28 cellular contexts compared by ENCODE assay signal in genomic region chr3:138369151-138369900, GRCh38. TPM values are rescaled to one million over a fixed set of nuclear protein-coding genes. Genes with fewer than 3 reads are reported as not detected.
DNase-seq lines count a peak whose midpoint lies in the region; ATAC-seq and TF ChIP-seq lines count a peak whose summit lies in the region.
"Had no signal": no experiment of that assay in that cellular context is flagged by ENCODE, and none has a peak within 500 bp of the region (broad histone marks: within the 10 kb centered on the region; RNA-seq: fewer than 3 reads in every experiment).

No MANE protein-coding gene starts in this region.

- H3K9me3 ChIP-seq in BLaER1 = no peaks in the 10 kb centered on the region
- H3K9me3 ChIP-seq in ascending aorta = no peaks in the 10 kb centered on the region
- H3K9me3 ChIP-seq in gastrocnemius medialis = no peaks in the 10 kb centered on the region
- H3K9me3 ChIP-seq: esophagus squamous epithelium, gastroesophageal sphincter, thyroid gland had no signal

- H3K27ac ChIP-seq in BLaER1 (no peak overlapping the region), dorsolateral prefrontal cortex (peak overlapping the region in 58 of 59 donors; percentile 7 to 94 (median 77)), ascending aorta (no peak overlapping the region), gastrocnemius medialis (peak overlapping the region in 2 of 4 donors; percentile 45 to 57)
- H3K27ac ChIP-seq: brain microvascular endothelial cell, esophagus squamous epithelium, gastroesophageal sphincter had no signal

- no peak overlapping the region for H3K4me3 ChIP-seq in BLaER1
- H3K4me3 ChIP-seq in dorsolateral prefrontal cortex = no peak overlapping the region
- no peak overlapping the region for H3K4me3 ChIP-seq in ascending aorta
- H3K4me3 ChIP-seq in gastrocnemius medialis = no peak overlapping the region
- H3K4me3 ChIP-seq: esophagus squamous epithelium, gastroesophageal sphincter, lung, thyroid gland had no signal

- TF ChIP-seq CTCF in dorsolateral prefrontal cortex (IDR thresholded peaks at IDR 0.05 in 54 of 56, conservative IDR thresholded peaks at IDR 0.05 in 2 of 56; ENCODE audit: low read depth in 1 of 56, partially characterized antibody in 56 of 56) = no peak
- TF ChIP-seq CTCF in ascending aorta (IDR thresholded peaks at IDR 0.05) = no peak
- TF ChIP-seq CTCF in gastrocnemius medialis (IDR thresholded peaks at IDR 0.05 in 4 of 5, conservative IDR thresholded peaks at IDR 0.05 in 1 of 5) = no peak

- H3K36me3 ChIP-seq in BLaER1 (no peaks in the 10 kb centered on the region), ascending aorta (peaks cover 0 to 6% of the 10 kb centered on the region in 2 donors), gastrocnemius medialis (no peaks in the 10 kb centered on the region)
- H3K36me3 ChIP-seq: brain microvascular endothelial cell, esophagus squamous epithelium had no signal

- H3K4me2 ChIP-seq in BLaER1 = peak overlapping the region; percentile 31

- in situ Hi-C loops in gastrocnemius medialis (cut with MboI; ENCODE audit: low sequenced_read_pairs in 4 of 4) = no loop called here

- H3K4me1 ChIP-seq in BLaER1 = peaks cover 26% of the 10 kb centered on the region
- peaks cover 0 to 2% of the 10 kb centered on the region in 2 donors for H3K4me1 ChIP-seq in ascending aorta
- H3K4me1 ChIP-seq in gastrocnemius medialis = peaks cover 50% of the 10 kb centered on the region in 2 donors

- DNase-seq in CD1c-positive myeloid dendritic cell (ENCODE audit: extremely low spot score) (peak; percentile 21), dorsolateral prefrontal cortex (peak in 1 of 10 donors; percentile 37), posterior vena cava (ENCODE audit: low spot score) (peak; percentile 67), ascending aorta (ENCODE audit: low spot score in 2 of 2) (no peak), gastrocnemius medialis (no peak), NCI-H446 (lab: John Stamatoyannopoulos, UW) (no peak)
- DNase-seq: activated CD4-positive, alpha-beta T cell treated with anti-CD3 and anti-CD28 coated beads, Interleukin-2, amount 10 ng/mL, durations not matched to agents 24 days and 14 days; brain microvascular endothelial cell; CD4-positive, alpha-beta memory T cell; cortex of kidney; DMS 273 treated with DMSO at 0.1 percent for 48 hours; esophagus squamous epithelium; HCEC 1CT; islet precursor cell; NCI-H1105; NCI-H1930; NCI-H2227 treated with DMSO at 0.1 percent for 48 hours; NCI-H774; RPMI8226; stimulated activated CD4-positive, alpha-beta T cell treated with anti-CD3 and anti-CD28 coated beads, Interleukin-4, amount 100 ng/mL, for 24 hours; stimulated activated naive B cell treated with anti-CD40 and anti-IgM and Interleukin-4, amounts not matched to agents 10 μg/mL and 1 μg/mL and 100 μg/mL, for 72 hours; T-helper 2 cell; thyroid gland had no signal

- TF ChIP-seq POLR2A in gastrocnemius medialis (IDR thresholded peaks at IDR 0.05) = no peak

- ATAC-seq in gastrocnemius medialis (no peak), HG03378 (IDR thresholded peaks at IDR 0.05; ENCODE audit: unreplicated experiment) (no peak)
- ATAC-seq: gastroesophageal sphincter; SK-N-SH treated with all-trans-retinoic acid at 6 μM for 48 hours; stimulated activated naive B cell treated with anti-CD40 and anti-IgM and Interleukin-4, amounts not matched to agents 10 μg/mL and 1 μg/mL and 100 μg/mL, for 72 hours had no signal

- intact Hi-C loops in dorsolateral prefrontal cortex (cut with DNase I) (no loop called here), posterior vena cava (cut with DNase I) (no loop called here), ascending aorta (cut with DNase I) (no loop called here), gastrocnemius medialis (cut with DNase I; ENCODE audit: low total_unique reads) (no loop called here)

- no peak overlapping the region for H3K9ac ChIP-seq in BLaER1

- no peaks in the 10 kb centered on the region for H4K20me1 ChIP-seq in BLaER1

- H3K27me3 ChIP-seq in BLaER1 (no peaks in the 10 kb centered on the region), dorsolateral prefrontal cortex (no peaks in the 10 kb centered on the region), ascending aorta (no peaks in the 10 kb centered on the region), gastrocnemius medialis (no peaks in the 10 kb centered on the region)
- H3K27me3 ChIP-seq: brain microvascular endothelial cell, esophagus squamous epithelium, gastroesophageal sphincter, thyroid gland had no signal

RNA-seq across cellular contexts. Expression of gene MRAS, which starts 20.9 kb away (rescaled TPM):
- 100 to 1,000 TPM in 118 of 120 experiments, 10 to 100 TPM in 2; 92.4 to 559 (median 198) TPM for total RNA-seq in dorsolateral prefrontal cortex
- 100 to 1,000 TPM in 1 of 2 donors, 10 to 100 TPM in 1; 81.5 to 102 TPM for total RNA-seq in posterior vena cava
- 24.5 TPM for total RNA-seq in ascending aorta
- 100 to 1,000 TPM in 1 of 4 donors, 10 to 100 TPM in 3; 45.8 to 149 (median 57.7) TPM for total RNA-seq in gastrocnemius medialis
- total RNA-seq: activated CD4-positive, alpha-beta T cell treated with anti-CD3 and anti-CD28 coated beads, Interleukin-2, amount 10 ng/mL, durations not matched to agents 24 days and 14 days had no signal

RNA-seq across cellular contexts. Expression of gene NME9, which starts 39.7 kb away (rescaled TPM):
- total RNA-seq in dorsolateral prefrontal cortex (10 to 100 TPM in 117 of 120 experiments, 1 to 10 TPM in 3; 7.8 to 32.2 (median 17.3) TPM), posterior vena cava (not detected), ascending aorta (not detected), gastrocnemius medialis (1 to 10 TPM in 2 of 4 donors, under 1 TPM in 1, not detected in 1; 0.38 to 7.3 (median 2.0) TPM)
- total RNA-seq: activated CD4-positive, alpha-beta T cell treated with anti-CD3 and anti-CD28 coated beads, Interleukin-2, amount 10 ng/mL, durations not matched to agents 24 days and 14 days had no signal

Comparison
In these comparisons a context has a peak if more than half of its experiments do, and no peak if none do; other contexts are left out.
1. H3K27ac ChIP-seq: peak in dorsolateral prefrontal cortex (58 of 59); none in BLaER1 (single experiment) and ascending aorta (0 of 2).
2. DNase-seq: peak in CD1c-positive myeloid dendritic cell (single experiment) and posterior vena cava (single experiment); none in ascending aorta (0 of 2), gastrocnemius medialis (0 of 2) and NCI-H446 (0 of 2).